ENCODE assay signal across 1 cellular context in the genomic region with DNA sequence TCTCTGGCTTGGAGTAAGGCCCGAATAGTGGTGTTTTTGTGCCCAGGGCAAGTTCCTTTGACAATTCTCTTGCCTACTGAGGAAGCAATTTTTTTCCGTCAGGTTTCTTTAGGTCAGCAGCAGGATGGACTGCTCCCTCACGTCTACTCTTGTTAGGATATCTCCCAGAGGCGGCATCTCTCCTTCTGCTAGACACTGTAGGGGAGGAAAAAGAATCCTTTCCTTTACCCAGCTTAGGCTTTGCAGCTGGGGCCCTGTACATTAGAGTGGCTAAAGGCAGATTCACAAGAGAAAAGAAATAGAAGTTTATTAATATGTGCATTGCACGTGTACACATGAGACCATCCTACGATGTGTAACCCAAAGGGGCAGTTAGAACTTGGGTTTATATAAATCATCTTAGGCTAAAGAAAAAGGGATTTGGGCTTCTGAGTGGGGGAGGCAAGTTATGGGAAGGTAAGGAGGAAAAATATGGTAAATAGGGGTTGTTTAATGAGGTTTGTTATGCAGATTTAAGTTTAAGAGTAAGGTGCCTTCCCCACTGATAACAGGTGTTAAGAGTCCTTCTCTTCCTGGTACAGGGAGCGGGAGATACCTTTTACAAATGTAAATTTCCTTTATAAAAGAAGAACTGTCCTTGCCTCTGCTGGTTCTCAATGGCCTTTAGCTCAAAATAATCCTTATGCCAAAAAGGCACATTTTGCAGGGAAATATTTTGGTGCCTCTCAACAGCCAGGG.
TF ChIP-seq lines count a peak whose summit lies in the region.

No MANE protein-coding gene starts in this region.

TF ChIP-seq in GM23338, 12 proteins besides CTCF, POLR2A, EP300 and RAD21 (continued from another document):
- TF ChIP-seq, protein P1, sequence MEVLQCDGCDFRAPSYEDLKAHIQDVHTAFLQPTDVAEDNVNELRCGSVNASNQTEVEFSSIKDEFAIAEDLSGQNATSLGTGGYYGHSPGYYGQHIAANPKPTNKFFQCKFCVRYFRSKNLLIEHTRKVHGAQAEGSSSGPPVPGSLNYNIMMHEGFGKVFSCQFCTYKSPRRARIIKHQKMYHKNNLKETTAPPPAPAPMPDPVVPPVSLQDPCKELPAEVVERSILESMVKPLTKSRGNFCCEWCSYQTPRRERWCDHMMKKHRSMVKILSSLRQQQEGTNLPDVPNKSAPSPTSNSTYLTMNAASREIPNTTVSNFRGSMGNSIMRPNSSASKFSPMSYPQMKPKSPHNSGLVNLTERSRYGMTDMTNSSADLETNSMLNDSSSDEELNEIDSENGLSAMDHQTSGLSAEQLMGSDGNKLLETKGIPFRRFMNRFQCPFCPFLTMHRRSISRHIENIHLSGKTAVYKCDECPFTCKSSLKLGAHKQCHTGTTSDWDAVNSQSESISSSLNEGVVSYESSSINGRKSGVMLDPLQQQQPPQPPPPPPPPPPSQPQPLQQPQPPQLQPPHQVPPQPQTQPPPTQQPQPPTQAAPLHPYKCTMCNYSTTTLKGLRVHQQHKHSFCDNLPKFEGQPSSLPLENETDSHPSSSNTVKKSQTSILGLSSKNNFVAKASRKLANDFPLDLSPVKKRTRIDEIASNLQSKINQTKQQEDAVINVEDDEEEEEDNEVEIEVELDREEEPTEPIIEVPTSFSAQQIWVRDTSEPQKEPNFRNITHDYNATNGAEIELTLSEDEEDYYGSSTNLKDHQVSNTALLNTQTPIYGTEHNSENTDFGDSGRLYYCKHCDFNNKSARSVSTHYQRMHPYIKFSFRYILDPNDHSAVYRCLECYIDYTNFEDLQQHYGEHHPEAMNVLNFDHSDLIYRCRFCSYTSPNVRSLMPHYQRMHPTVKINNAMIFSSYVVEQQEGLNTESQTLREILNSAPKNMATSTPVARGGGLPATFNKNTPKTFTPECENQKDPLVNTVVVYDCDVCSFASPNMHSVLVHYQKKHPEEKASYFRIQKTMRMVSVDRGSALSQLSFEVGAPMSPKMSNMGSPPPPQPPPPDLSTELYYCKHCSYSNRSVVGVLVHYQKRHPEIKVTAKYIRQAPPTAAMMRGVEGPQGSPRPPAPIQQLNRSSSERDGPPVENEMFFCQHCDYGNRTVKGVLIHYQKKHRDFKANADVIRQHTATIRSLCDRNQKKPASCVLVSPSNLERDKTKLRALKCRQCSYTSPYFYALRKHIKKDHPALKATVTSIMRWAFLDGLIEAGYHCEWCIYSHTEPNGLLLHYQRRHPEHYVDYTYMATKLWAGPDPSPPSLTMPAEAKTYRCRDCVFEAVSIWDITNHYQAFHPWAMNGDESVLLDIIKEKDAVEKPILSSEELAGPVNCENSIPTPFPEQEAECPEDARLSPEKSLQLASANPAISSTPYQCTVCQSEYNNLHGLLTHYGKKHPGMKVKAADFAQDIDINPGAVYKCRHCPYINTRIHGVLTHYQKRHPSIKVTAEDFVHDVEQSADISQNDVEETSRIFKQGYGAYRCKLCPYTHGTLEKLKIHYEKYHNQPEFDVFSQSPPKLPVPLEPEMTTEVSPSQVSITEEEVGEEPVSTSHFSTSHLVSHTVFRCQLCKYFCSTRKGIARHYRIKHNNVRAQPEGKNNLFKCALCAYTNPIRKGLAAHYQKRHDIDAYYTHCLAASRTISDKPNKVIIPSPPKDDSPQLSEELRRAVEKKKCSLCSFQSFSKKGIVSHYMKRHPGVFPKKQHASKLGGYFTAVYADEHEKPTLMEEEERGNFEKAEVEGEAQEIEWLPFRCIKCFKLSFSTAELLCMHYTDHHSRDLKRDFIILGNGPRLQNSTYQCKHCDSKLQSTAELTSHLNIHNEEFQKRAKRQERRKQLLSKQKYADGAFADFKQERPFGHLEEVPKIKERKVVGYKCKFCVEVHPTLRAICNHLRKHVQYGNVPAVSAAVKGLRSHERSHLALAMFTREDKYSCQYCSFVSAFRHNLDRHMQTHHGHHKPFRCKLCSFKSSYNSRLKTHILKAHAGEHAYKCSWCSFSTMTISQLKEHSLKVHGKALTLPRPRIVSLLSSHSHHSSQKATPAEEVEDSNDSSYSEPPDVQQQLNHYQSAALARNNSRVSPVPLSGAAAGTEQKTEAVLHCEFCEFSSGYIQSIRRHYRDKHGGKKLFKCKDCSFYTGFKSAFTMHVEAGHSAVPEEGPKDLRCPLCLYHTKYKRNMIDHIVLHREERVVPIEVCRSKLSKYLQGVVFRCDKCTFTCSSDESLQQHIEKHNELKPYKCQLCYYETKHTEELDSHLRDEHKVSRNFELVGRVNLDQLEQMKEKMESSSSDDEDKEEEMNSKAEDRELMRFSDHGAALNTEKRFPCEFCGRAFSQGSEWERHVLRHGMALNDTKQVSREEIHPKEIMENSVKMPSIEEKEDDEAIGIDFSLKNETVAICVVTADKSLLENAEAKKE (CRISPR knock-in tag; IDR thresholded peaks at IDR 0.05): no peak
- no peak for TF ChIP-seq STAT1 (IDR thresholded peaks at IDR 0.05; ENCODE audit: unreplicated experiment)
- TF ChIP-seq, protein P2, sequence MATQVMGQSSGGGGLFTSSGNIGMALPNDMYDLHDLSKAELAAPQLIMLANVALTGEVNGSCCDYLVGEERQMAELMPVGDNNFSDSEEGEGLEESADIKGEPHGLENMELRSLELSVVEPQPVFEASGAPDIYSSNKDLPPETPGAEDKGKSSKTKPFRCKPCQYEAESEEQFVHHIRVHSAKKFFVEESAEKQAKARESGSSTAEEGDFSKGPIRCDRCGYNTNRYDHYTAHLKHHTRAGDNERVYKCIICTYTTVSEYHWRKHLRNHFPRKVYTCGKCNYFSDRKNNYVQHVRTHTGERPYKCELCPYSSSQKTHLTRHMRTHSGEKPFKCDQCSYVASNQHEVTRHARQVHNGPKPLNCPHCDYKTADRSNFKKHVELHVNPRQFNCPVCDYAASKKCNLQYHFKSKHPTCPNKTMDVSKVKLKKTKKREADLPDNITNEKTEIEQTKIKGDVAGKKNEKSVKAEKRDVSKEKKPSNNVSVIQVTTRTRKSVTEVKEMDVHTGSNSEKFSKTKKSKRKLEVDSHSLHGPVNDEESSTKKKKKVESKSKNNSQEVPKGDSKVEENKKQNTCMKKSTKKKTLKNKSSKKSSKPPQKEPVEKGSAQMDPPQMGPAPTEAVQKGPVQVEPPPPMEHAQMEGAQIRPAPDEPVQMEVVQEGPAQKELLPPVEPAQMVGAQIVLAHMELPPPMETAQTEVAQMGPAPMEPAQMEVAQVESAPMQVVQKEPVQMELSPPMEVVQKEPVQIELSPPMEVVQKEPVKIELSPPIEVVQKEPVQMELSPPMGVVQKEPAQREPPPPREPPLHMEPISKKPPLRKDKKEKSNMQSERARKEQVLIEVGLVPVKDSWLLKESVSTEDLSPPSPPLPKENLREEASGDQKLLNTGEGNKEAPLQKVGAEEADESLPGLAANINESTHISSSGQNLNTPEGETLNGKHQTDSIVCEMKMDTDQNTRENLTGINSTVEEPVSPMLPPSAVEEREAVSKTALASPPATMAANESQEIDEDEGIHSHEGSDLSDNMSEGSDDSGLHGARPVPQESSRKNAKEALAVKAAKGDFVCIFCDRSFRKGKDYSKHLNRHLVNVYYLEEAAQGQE (IDR thresholded peaks at IDR 0.05; ENCODE audit: unreplicated experiment): no peak
- no peak for TF ChIP-seq ZNF331 (CRISPR knock-in tag; IDR thresholded peaks at IDR 0.05; ENCODE audit: low read depth)
- TF ChIP-seq NANOG (IDR thresholded peaks at IDR 0.05; ENCODE audit: borderline replicate concordance): no peak
- TF ChIP-seq, protein P3, sequence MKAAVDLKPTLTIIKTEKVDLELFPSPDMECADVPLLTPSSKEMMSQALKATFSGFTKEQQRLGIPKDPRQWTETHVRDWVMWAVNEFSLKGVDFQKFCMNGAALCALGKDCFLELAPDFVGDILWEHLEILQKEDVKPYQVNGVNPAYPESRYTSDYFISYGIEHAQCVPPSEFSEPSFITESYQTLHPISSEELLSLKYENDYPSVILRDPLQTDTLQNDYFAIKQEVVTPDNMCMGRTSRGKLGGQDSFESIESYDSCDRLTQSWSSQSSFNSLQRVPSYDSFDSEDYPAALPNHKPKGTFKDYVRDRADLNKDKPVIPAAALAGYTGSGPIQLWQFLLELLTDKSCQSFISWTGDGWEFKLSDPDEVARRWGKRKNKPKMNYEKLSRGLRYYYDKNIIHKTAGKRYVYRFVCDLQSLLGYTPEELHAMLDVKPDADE (IDR thresholded peaks at IDR 0.05): no peak
- no peak for TF ChIP-seq JUNB (IDR thresholded peaks at IDR 0.05; ENCODE audit: unreplicated experiment)
- no peak for TF ChIP-seq EZH2 (IDR thresholded peaks at IDR 0.05; ENCODE audit: low read depth, unreplicated experiment)
